In the genomic region with DNA sequence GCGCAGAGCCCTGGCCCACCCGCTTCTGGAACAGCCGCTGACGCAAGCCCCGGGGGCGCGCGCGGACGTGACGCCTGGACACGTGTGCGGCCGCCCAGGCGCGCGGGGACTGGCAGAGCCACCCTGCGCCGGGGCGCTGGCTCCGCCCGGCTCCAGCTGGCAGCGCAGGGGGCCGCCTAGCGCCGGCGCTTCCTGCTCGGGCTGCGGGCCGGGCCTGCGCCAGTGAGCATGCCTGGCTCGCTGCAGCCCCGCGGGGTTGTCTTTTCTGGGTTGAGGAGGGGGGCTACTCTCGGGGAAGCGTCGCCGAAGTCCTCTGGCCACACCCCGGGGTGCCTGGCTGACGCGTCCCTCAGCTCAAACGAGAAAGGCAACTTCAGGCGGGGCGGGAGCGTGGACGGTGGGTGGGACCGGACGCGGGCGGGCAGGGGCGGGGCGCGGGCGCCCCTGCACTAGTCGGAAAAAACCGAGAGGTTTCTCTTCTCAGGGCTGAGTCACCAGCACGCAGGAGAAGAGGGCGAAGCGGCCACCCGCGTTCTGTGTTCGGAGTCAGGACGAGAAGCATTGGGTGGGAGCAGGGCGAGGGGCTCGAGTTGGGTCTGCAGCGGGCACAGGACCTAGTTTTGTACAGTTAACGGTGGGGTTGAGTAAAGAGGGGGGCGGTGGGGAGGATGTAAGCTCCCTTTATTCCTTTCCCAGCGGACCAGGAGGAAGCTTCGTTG, we compare ENCODE assay signal across 1 cellular context.
TF ChIP-seq lines count a peak whose summit lies in the region.

A gene with protein sequence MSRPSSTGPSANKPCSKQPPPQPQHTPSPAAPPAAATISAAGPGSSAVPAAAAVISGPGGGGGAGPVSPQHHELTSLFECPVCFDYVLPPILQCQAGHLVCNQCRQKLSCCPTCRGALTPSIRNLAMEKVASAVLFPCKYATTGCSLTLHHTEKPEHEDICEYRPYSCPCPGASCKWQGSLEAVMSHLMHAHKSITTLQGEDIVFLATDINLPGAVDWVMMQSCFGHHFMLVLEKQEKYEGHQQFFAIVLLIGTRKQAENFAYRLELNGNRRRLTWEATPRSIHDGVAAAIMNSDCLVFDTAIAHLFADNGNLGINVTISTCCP (minus strand): TSS at position 48 of the 719 bp plus-strand sequence. CDS start 320 bp downstream, outside the sequence.

TF ChIP-seq in K562, 482 proteins besides CTCF, POLR2A, EP300 and RAD21 (continued from another document and continues in another):
- TF ChIP-seq, protein P1, sequence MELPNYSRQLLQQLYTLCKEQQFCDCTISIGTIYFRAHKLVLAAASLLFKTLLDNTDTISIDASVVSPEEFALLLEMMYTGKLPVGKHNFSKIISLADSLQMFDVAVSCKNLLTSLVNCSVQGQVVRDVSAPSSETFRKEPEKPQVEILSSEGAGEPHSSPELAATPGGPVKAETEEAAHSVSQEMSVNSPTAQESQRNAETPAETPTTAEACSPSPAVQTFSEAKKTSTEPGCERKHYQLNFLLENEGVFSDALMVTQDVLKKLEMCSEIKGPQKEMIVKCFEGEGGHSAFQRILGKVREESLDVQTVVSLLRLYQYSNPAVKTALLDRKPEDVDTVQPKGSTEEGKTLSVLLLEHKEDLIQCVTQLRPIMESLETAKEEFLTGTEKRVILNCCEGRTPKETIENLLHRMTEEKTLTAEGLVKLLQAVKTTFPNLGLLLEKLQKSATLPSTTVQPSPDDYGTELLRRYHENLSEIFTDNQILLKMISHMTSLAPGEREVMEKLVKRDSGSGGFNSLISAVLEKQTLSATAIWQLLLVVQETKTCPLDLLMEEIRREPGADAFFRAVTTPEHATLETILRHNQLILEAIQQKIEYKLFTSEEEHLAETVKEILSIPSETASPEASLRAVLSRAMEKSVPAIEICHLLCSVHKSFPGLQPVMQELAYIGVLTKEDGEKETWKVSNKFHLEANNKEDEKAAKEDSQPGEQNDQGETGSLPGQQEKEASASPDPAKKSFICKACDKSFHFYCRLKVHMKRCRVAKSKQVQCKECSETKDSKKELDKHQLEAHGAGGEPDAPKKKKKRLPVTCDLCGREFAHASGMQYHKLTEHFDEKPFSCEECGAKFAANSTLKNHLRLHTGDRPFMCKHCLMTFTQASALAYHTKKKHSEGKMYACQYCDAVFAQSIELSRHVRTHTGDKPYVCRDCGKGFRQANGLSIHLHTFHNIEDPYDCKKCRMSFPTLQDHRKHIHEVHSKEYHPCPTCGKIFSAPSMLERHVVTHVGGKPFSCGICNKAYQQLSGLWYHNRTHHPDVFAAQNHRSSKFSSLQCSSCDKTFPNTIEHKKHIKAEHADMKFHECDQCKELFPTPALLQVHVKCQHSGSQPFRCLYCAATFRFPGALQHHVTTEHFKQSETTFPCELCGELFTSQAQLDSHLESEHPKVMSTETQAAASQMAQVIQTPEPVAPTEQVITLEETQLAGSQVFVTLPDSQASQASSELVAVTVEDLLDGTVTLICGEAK (IDR thresholded peaks at IDR 0.05), result no peak
- TF ChIP-seq, protein P1 (CRISPR knock-in tag; IDR thresholded peaks at IDR 0.05), result no peak
- TF ChIP-seq, protein P2, sequence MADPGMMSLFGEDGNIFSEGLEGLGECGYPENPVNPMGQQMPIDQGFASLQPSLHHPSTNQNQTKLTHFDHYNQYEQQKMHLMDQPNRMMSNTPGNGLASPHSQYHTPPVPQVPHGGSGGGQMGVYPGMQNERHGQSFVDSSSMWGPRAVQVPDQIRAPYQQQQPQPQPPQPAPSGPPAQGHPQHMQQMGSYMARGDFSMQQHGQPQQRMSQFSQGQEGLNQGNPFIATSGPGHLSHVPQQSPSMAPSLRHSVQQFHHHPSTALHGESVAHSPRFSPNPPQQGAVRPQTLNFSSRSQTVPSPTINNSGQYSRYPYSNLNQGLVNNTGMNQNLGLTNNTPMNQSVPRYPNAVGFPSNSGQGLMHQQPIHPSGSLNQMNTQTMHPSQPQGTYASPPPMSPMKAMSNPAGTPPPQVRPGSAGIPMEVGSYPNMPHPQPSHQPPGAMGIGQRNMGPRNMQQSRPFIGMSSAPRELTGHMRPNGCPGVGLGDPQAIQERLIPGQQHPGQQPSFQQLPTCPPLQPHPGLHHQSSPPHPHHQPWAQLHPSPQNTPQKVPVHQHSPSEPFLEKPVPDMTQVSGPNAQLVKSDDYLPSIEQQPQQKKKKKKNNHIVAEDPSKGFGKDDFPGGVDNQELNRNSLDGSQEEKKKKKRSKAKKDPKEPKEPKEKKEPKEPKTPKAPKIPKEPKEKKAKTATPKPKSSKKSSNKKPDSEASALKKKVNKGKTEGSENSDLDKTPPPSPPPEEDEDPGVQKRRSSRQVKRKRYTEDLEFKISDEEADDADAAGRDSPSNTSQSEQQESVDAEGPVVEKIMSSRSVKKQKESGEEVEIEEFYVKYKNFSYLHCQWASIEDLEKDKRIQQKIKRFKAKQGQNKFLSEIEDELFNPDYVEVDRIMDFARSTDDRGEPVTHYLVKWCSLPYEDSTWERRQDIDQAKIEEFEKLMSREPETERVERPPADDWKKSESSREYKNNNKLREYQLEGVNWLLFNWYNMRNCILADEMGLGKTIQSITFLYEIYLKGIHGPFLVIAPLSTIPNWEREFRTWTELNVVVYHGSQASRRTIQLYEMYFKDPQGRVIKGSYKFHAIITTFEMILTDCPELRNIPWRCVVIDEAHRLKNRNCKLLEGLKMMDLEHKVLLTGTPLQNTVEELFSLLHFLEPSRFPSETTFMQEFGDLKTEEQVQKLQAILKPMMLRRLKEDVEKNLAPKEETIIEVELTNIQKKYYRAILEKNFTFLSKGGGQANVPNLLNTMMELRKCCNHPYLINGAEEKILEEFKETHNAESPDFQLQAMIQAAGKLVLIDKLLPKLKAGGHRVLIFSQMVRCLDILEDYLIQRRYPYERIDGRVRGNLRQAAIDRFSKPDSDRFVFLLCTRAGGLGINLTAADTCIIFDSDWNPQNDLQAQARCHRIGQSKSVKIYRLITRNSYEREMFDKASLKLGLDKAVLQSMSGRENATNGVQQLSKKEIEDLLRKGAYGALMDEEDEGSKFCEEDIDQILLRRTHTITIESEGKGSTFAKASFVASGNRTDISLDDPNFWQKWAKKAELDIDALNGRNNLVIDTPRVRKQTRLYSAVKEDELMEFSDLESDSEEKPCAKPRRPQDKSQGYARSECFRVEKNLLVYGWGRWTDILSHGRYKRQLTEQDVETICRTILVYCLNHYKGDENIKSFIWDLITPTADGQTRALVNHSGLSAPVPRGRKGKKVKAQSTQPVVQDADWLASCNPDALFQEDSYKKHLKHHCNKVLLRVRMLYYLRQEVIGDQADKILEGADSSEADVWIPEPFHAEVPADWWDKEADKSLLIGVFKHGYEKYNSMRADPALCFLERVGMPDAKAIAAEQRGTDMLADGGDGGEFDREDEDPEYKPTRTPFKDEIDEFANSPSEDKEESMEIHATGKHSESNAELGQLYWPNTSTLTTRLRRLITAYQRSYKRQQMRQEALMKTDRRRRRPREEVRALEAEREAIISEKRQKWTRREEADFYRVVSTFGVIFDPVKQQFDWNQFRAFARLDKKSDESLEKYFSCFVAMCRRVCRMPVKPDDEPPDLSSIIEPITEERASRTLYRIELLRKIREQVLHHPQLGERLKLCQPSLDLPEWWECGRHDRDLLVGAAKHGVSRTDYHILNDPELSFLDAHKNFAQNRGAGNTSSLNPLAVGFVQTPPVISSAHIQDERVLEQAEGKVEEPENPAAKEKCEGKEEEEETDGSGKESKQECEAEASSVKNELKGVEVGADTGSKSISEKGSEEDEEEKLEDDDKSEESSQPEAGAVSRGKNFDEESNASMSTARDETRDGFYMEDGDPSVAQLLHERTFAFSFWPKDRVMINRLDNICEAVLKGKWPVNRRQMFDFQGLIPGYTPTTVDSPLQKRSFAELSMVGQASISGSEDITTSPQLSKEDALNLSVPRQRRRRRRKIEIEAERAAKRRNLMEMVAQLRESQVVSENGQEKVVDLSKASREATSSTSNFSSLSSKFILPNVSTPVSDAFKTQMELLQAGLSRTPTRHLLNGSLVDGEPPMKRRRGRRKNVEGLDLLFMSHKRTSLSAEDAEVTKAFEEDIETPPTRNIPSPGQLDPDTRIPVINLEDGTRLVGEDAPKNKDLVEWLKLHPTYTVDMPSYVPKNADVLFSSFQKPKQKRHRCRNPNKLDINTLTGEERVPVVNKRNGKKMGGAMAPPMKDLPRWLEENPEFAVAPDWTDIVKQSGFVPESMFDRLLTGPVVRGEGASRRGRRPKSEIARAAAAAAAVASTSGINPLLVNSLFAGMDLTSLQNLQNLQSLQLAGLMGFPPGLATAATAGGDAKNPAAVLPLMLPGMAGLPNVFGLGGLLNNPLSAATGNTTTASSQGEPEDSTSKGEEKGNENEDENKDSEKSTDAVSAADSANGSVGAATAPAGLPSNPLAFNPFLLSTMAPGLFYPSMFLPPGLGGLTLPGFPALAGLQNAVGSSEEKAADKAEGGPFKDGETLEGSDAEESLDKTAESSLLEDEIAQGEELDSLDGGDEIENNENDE (IDR thresholded peaks at IDR 0.05; ENCODE audit: low read depth, low read length), result no peak
- no peak for TF ChIP-seq RBM15 (IDR thresholded peaks at IDR 0.05; ENCODE audit: insufficient read depth, low read length)
- TF ChIP-seq ZFX (CRISPR knock-in tag; IDR thresholded peaks at IDR 0.05), result peak; percentile 65
- no peak for TF ChIP-seq MYNN (IDR thresholded peaks at IDR 0.05)
- TF ChIP-seq MYNN (CRISPR knock-in tag; IDR thresholded peaks at IDR 0.05), result no peak
- TF ChIP-seq, protein P3, sequence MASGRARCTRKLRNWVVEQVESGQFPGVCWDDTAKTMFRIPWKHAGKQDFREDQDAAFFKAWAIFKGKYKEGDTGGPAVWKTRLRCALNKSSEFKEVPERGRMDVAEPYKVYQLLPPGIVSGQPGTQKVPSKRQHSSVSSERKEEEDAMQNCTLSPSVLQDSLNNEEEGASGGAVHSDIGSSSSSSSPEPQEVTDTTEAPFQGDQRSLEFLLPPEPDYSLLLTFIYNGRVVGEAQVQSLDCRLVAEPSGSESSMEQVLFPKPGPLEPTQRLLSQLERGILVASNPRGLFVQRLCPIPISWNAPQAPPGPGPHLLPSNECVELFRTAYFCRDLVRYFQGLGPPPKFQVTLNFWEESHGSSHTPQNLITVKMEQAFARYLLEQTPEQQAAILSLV (tag; IDR thresholded peaks at IDR 0.05), result no peak
- TF ChIP-seq CHD1 (IDR thresholded peaks at IDR 0.05; ENCODE audit: low read length), result no peak
- peak; percentile 26; the same call in 1 of the 2 replicates for TF ChIP-seq HCFC1 (IDR thresholded peaks at IDR 0.05; ENCODE audit: low read depth, low read length)
- no peak for TF ChIP-seq KLF16 (IDR thresholded peaks at IDR 0.05)
- TF ChIP-seq, protein P4, sequence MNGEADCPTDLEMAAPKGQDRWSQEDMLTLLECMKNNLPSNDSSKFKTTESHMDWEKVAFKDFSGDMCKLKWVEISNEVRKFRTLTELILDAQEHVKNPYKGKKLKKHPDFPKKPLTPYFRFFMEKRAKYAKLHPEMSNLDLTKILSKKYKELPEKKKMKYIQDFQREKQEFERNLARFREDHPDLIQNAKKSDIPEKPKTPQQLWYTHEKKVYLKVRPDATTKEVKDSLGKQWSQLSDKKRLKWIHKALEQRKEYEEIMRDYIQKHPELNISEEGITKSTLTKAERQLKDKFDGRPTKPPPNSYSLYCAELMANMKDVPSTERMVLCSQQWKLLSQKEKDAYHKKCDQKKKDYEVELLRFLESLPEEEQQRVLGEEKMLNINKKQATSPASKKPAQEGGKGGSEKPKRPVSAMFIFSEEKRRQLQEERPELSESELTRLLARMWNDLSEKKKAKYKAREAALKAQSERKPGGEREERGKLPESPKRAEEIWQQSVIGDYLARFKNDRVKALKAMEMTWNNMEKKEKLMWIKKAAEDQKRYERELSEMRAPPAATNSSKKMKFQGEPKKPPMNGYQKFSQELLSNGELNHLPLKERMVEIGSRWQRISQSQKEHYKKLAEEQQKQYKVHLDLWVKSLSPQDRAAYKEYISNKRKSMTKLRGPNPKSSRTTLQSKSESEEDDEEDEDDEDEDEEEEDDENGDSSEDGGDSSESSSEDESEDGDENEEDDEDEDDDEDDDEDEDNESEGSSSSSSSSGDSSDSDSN (IDR thresholded peaks at IDR 0.05; ENCODE audit: borderline replicate concordance in 1 of 2, low read depth in 2 of 2, low read length in 2 of 2), result peak; percentile 2 to 62; a peak in 1 of 4 replicates
- no peak for TF ChIP-seq RBM22 (IDR thresholded peaks at IDR 0.05; ENCODE audit: low read depth, low read length, poor library complexity, severe bottlenecking)
- TF ChIP-seq PTBP1 (IDR thresholded peaks at IDR 0.05; ENCODE audit: low read depth, low read length), result no peak
- peak; percentile 13 for TF ChIP-seq MEIS2 (IDR thresholded peaks at IDR 0.05; ENCODE audit: partially characterized antibody)
- TF ChIP-seq, protein P5, sequence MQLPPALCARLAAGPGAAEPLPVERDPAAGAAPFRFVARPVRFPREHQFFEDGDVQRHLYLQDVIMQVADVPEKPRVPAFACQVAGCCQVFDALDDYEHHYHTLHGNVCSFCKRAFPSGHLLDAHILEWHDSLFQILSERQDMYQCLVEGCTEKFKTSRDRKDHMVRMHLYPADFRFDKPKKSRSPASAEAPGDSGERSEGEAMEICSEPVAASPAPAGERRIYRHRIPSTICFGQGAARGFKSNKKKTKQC (CRISPR knock-in tag; IDR thresholded peaks at IDR 0.05), result no peak
- no peak for TF ChIP-seq RBM34 (IDR thresholded peaks at IDR 0.05; ENCODE audit: borderline replicate concordance, insufficient read depth, low read length)
- peak; percentile 89 for TF ChIP-seq RBFOX2 (IDR thresholded peaks at IDR 0.05; ENCODE audit: low read depth, low read length)
- TF ChIP-seq BCOR (IDR thresholded peaks at IDR 0.05), result peak; percentile 98
- no peak for TF ChIP-seq RBM39 (optimal IDR thresholded peaks at IDR 0.05; ENCODE audit: low read depth, low read length)
- TF ChIP-seq ZKSCAN3 (CRISPR knock-in tag; IDR thresholded peaks at IDR 0.05), result no peak
- TF ChIP-seq MBD2 (IDR thresholded peaks at IDR 0.05; ENCODE audit: borderline replicate concordance, low read depth), result peak; percentile 64; the same call in 1 of the 2 replicates
- TF ChIP-seq ZNF217 (CRISPR knock-in tag; IDR thresholded peaks at IDR 0.05), result no peak
- peak; percentile 83; the same call in 1 of the 2 replicates for TF ChIP-seq CXXC5 (CRISPR knock-in tag; IDR thresholded peaks at IDR 0.05)
- TF ChIP-seq ZNF347 (CRISPR knock-in tag; IDR thresholded peaks at IDR 0.05; ENCODE audit: low read depth), result no peak
- no peak for TF ChIP-seq ZC3H4 (CRISPR knock-in tag; IDR thresholded peaks at IDR 0.05; ENCODE audit: borderline replicate concordance)
